29 cellular contexts compared by ENCODE assay signal in the genomic region with DNA sequence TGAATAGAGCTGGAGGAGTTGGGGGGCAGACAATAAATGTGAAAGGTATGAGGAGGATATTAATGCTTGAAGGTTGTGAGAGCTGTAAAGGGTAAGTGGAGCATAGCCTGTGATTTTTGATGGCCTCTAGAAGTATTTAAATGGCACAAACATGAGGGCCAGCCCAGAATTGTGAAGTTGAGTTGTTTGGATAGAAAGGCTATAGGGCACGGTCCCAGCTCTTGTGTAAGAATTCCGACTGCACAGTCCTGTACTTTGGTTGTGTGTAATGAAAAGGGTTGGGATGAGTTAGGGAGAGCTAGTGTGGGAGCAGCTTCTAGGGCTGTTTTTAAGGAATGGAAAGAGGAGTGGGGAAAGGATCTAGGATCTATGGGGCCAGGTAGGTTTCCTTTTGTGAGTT.
"Had no signal": no experiment of that assay in that cellular context is flagged by ENCODE, and none has a peak within 500 bp of the region (broad histone marks: within the 10 kb centered on the region; RNA-seq: fewer than 3 reads in every experiment).

No MANE protein-coding gene starts in this region.

- H3K9me3 ChIP-seq: suprapubic skin, testis, thoracic aorta, thyroid gland, tibial artery, tibial nerve, transverse colon, upper lobe of left lung, upper lobe of right lung, uterus, vagina had no signal

- DNase-seq: stimulated activated CD4-positive, alpha-beta T cell treated with anti-CD3 and anti-CD28 coated beads, Interleukin-2, amount 100 ng/mL, for 48 hours; stimulated activated CD4-positive, alpha-beta T cell treated with anti-CD3 and anti-CD28 coated beads, Interleukin-4, amount 100 ng/mL, for 1 hour; stimulated activated CD4-positive, alpha-beta T cell treated with anti-CD3 and anti-CD28 coated beads, Interleukin-4, amount 100 ng/mL, for 24 hours; stimulated activated CD4-positive, alpha-beta T cell treated with anti-CD3 and anti-CD28 coated beads, Interleukin-4, amount 100 ng/mL, for 4 hours; stimulated activated CD8-positive, alpha-beta memory T cell treated with anti-CD3 and anti-CD28 coated beads, Interleukin-4, amount 100 ng/mL, for 48 hours; stimulated activated naive B cell treated with anti-CD40 and anti-IgM and Interleukin-4, amounts not matched to agents 10 μg/mL and 1 μg/mL and 100 μg/mL, for 72 hours; stimulated activated naive CD4-positive, alpha-beta T cell; stimulated activated naive CD4-positive, alpha-beta T cell treated with Interleukin-2 at 50 U/mL for 16 hours; stimulated activated naive CD8-positive, alpha-beta T cell treated with anti-CD3 and anti-CD28 coated beads, Interleukin-15, amount 100 ng/mL, for 72 hours; stimulated activated naive CD8-positive, alpha-beta T cell treated with anti-CD3 and anti-CD28 coated beads, Interleukin-15, Interleukin-2, amounts not matched to agents 100 U/mL and 50 U/mL, for 24 hours; stomach; substantia nigra; testis; thyroid gland; tibial artery; transverse colon; trophoblast cell; upper lobe of left lung; upper lobe of right lung; uterus had no signal

- H3K27ac Mint-ChIP-seq: stimulated activated effector memory CD8-positive, alpha-beta T cell treated with anti-CD3 and anti-CD28 coated beads, Interleukin-12 subunit alpha, Interleukin-12 subunit beta, amount 100 ng/mL, for 72 hours; stimulated activated memory B cell treated with anti-CD40 and anti-IgM and Interleukin-4, amounts not matched to agents 10 μg/mL and 1 μg/mL and 100 μg/mL, for 72 hours; stimulated activated naive B cell treated with anti-CD40 and anti-IgM and Interleukin-4, amounts not matched to agents 10 μg/mL and 1 μg/mL and 100 μg/mL, for 72 hours; stimulated activated naive CD8-positive, alpha-beta T cell treated with anti-CD3 and anti-CD28 coated beads, Interleukin-15, amount 100 ng/mL, for 72 hours; stimulated activated naive CD8-positive, alpha-beta T cell treated with anti-CD3 and anti-CD28 coated beads, Interleukin-15, Interleukin-2, amounts not matched to agents 100 ng/mL and 50 ng/mL, for 24 hours; type B pancreatic cell had no signal

- FAIRE-seq: urothelium cell line had no signal

- H3K27me3 Mint-ChIP-seq: stimulated activated memory B cell treated with anti-CD40 and anti-IgM and Interleukin-4, amounts not matched to agents 10 μg/mL and 1 μg/mL and 100 μg/mL, for 72 hours; stimulated activated naive B cell treated with anti-CD40 and anti-IgM and Interleukin-4, amounts not matched to agents 10 μg/mL and 1 μg/mL and 100 μg/mL, for 72 hours; stimulated activated naive CD8-positive, alpha-beta T cell treated with anti-CD3 and anti-CD28 coated beads, Interleukin-15, amount 100 ng/mL, for 72 hours; stimulated activated naive CD8-positive, alpha-beta T cell treated with anti-CD3 and anti-CD28 coated beads, Interleukin-15, Interleukin-2, amounts not matched to agents 100 ng/mL and 50 ng/mL, for 24 hours; type B pancreatic cell had no signal

- H3K4me3 ChIP-seq: stomach, suprapubic skin, testis, thoracic aorta, thyroid gland, tibial artery, tibial nerve, transverse colon, upper lobe of left lung, upper lobe of right lung, uterus, vagina had no signal

- H3K36me3 Mint-ChIP-seq: stimulated activated effector memory CD8-positive, alpha-beta T cell treated with anti-CD3 and anti-CD28 coated beads, Interleukin-12 subunit alpha, Interleukin-12 subunit beta, amount 100 ng/mL, for 72 hours; stimulated activated memory B cell treated with anti-CD40 and anti-IgM and Interleukin-4, amounts not matched to agents 10 μg/mL and 1 μg/mL and 100 μg/mL, for 72 hours had no signal

- ATAC-seq: stimulated activated effector memory CD8-positive, alpha-beta T cell treated with anti-CD3 and anti-CD28 coated beads, Interleukin-12 subunit alpha, Interleukin-12 subunit beta, amount 100 ng/mL, for 72 hours; stimulated activated memory B cell treated with anti-CD40 and anti-IgM and Interleukin-4, amounts not matched to agents 10 μg/mL and 1 μg/mL and 100 μg/mL, for 72 hours; stimulated activated naive B cell treated with anti-CD40 and anti-IgM and Interleukin-4, amounts not matched to agents 10 μg/mL and 1 μg/mL and 100 μg/mL, for 72 hours; stimulated activated naive CD8-positive, alpha-beta T cell treated with anti-CD3 and anti-CD28 coated beads, Interleukin-15, amount 100 ng/mL, for 72 hours; stimulated activated naive CD8-positive, alpha-beta T cell treated with anti-CD3 and anti-CD28 coated beads, Interleukin-15, Interleukin-2, amounts not matched to agents 100 U/mL and 50 U/mL, for 24 hours; upper lobe of right lung had no signal

- H3K4me3 Mint-ChIP-seq: stimulated activated effector memory CD8-positive, alpha-beta T cell treated with anti-CD3 and anti-CD28 coated beads, Interleukin-12 subunit alpha, Interleukin-12 subunit beta, amount 100 ng/mL, for 72 hours; stimulated activated memory B cell treated with anti-CD40 and anti-IgM and Interleukin-4, amounts not matched to agents 10 μg/mL and 1 μg/mL and 100 μg/mL, for 72 hours; stimulated activated naive B cell treated with anti-CD40 and anti-IgM and Interleukin-4, amounts not matched to agents 10 μg/mL and 1 μg/mL and 100 μg/mL, for 72 hours; stimulated activated naive CD8-positive, alpha-beta T cell treated with anti-CD3 and anti-CD28 coated beads, Interleukin-15, amount 100 ng/mL, for 72 hours; stimulated activated naive CD8-positive, alpha-beta T cell treated with anti-CD3 and anti-CD28 coated beads, Interleukin-15, Interleukin-2, amounts not matched to agents 100 ng/mL and 50 ng/mL, for 24 hours; type B pancreatic cell had no signal

- H3K4me1 Mint-ChIP-seq: stimulated activated effector memory CD8-positive, alpha-beta T cell treated with anti-CD3 and anti-CD28 coated beads, Interleukin-12 subunit alpha, Interleukin-12 subunit beta, amount 100 ng/mL, for 72 hours; stimulated activated memory B cell treated with anti-CD40 and anti-IgM and Interleukin-4, amounts not matched to agents 10 μg/mL and 1 μg/mL and 100 μg/mL, for 72 hours; stimulated activated naive B cell treated with anti-CD40 and anti-IgM and Interleukin-4, amounts not matched to agents 10 μg/mL and 1 μg/mL and 100 μg/mL, for 72 hours; stimulated activated naive CD8-positive, alpha-beta T cell treated with anti-CD3 and anti-CD28 coated beads, Interleukin-15, amount 100 ng/mL, for 72 hours had no signal

- H3K27me3 ChIP-seq: stomach, suprapubic skin, testis, thyroid gland, tibial artery, tibial nerve, transverse colon, upper lobe of left lung, upper lobe of right lung, uterus, vagina had no signal

- H3K27ac ChIP-seq: stomach, suprapubic skin, testis, thoracic aorta, thyroid gland, tibial artery, tibial nerve, transverse colon, upper lobe of left lung, upper lobe of right lung, uterus, vagina had no signal

- H3K36me3 ChIP-seq: stomach, suprapubic skin, thoracic aorta, thyroid gland, tibial artery, transverse colon, upper lobe of left lung, upper lobe of right lung, uterus, vagina had no signal

- H3K4me1 ChIP-seq: stomach, suprapubic skin, testis, thyroid gland, tibial artery, tibial nerve, transverse colon, upper lobe of left lung, upper lobe of right lung, uterus had no signal
